Comparison of ENCODE assay signal across 1 cellular context in the genomic region with DNA sequence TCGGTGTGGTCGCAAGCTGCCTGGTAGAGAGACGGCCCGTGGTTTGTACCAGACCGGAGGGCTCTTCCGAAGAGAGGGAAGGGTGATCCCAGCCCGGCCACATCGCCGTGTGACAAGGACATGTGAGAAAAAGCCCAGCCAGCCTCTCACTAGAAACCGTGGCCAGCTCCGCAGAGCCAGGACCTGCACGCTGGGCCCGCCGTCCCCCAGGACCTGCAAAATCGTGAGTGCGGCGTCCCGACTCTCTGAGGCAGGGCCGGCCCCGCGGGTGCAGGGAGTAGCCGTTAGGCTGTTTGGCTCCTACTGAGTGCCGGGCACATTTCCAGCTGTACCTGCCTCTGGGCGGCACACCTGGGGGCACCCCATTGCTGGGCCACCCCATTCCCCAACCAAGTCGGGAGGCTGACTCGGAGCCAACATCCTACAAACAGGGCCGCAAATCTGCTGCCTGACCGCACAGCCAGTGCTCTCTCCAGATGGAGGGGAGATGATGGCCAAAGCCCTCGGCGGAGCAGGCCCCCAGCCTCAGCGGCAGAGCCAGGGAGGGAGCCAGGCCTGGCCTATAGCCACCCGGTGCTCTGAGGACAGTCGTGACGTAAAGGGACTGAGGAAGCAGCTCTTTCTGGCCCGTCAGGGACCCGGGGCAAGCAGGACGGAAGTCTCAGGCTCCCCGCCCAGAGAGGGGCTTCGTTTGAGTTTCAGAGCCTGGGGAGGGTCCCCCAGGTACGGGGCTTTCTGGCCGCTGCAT.
A peak's percentile ranks its signal among the peaks of the same experiment; 100 is the strongest.
TF ChIP-seq lines count a peak whose summit lies in the region.

No MANE protein-coding gene starts in this region.

TF ChIP-seq in K562, 482 proteins besides CTCF, POLR2A, EP300 and RAD21:
- TF ChIP-seq, protein P1, sequence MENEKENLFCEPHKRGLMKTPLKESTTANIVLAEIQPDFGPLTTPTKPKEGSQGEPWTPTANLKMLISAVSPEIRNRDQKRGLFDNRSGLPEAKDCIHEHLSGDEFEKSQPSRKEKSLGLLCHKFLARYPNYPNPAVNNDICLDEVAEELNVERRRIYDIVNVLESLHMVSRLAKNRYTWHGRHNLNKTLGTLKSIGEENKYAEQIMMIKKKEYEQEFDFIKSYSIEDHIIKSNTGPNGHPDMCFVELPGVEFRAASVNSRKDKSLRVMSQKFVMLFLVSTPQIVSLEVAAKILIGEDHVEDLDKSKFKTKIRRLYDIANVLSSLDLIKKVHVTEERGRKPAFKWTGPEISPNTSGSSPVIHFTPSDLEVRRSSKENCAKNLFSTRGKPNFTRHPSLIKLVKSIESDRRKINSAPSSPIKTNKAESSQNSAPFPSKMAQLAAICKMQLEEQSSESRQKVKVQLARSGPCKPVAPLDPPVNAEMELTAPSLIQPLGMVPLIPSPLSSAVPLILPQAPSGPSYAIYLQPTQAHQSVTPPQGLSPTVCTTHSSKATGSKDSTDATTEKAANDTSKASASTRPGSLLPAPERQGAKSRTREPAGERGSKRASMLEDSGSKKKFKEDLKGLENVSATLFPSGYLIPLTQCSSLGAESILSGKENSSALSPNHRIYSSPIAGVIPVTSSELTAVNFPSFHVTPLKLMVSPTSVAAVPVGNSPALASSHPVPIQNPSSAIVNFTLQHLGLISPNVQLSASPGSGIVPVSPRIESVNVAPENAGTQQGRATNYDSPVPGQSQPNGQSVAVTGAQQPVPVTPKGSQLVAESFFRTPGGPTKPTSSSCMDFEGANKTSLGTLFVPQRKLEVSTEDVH (IDR thresholded peaks at IDR 0.05; ENCODE audit: low read depth, partially characterized antibody), result no peak
- TF ChIP-seq ZNF780A (CRISPR knock-in tag; IDR thresholded peaks at IDR 0.05), result no peak
- TF ChIP-seq, protein P2, sequence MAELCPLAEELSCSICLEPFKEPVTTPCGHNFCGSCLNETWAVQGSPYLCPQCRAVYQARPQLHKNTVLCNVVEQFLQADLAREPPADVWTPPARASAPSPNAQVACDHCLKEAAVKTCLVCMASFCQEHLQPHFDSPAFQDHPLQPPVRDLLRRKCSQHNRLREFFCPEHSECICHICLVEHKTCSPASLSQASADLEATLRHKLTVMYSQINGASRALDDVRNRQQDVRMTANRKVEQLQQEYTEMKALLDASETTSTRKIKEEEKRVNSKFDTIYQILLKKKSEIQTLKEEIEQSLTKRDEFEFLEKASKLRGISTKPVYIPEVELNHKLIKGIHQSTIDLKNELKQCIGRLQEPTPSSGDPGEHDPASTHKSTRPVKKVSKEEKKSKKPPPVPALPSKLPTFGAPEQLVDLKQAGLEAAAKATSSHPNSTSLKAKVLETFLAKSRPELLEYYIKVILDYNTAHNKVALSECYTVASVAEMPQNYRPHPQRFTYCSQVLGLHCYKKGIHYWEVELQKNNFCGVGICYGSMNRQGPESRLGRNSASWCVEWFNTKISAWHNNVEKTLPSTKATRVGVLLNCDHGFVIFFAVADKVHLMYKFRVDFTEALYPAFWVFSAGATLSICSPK (IDR thresholded peaks at IDR 0.05; ENCODE audit: borderline replicate concordance), result no peak
- TF ChIP-seq ZNF507 (tag; conservative IDR thresholded peaks at IDR 0.05), result no peak
- peak; percentile 19 for TF ChIP-seq POLR2G (IDR thresholded peaks at IDR 0.05; ENCODE audit: low read depth, low read length)
- TF ChIP-seq GATA2 (CRISPR knock-in tag; IDR thresholded peaks at IDR 0.05), result no peak
TF ChIP-seq in K562: peak in this region for 1.
